19 cellular contexts compared by ENCODE assay signal in the genomic region with DNA sequence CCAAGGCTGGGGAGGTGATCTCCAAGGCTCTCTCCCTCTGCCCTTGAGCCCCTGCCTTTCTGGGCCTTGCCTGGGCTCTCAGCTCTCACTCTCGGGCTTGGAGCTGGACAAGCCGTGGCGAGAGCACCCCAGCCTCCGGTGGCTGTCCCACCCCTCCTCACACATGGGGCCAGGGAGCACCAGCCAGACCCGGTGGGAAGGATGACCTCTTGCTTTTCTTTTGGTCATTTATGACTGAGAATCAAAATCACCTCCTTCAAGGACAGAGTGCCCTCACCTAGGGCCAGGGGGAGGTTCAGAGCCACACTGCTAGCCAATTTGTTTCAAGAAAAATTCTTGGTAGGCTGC. TPM values are rescaled to one million over a fixed set of nuclear protein-coding genes. Genes with fewer than 3 reads are reported as not detected.
A peak's percentile ranks its signal among the peaks of the same experiment; 100 is the strongest.
DNase-seq lines count a peak whose midpoint lies in the region; ATAC-seq and TF ChIP-seq lines count a peak whose summit lies in the region.
"Had no signal": no experiment of that assay in that cellular context is flagged by ENCODE, and none has a peak within 500 bp of the region (broad histone marks: within the 10 kb centered on the region; RNA-seq: fewer than 3 reads in every experiment).

No MANE protein-coding gene starts in this region.

- H3K9me3 Mint-ChIP-seq in activated CD4-positive, alpha-beta memory T cell treated with anti-CD3 and anti-CD28 coated beads for 36 hours: no peaks in the 10 kb centered on the region
- no peaks in the 10 kb centered on the region for H3K9me3 Mint-ChIP-seq in endodermal cell

- DNase-seq in Right ventricle myocardium inferior (ENCODE audit: missing footprints): peak; percentile 37
- DNase-seq in left ventricle myocardium superior: no peak
- DNase-seq in activated CD4-positive, alpha-beta memory T cell treated with anti-CD3 and anti-CD28 coated beads for 36 hours: no peak
- DNase-seq in endodermal cell: no peak
- no peak for DNase-seq in upper lobe of left lung
- no peak for DNase-seq in iPS-NIHi7 (ENCODE audit: extremely low spot score)
- DNase-seq in caudate nucleus (lab: John Stamatoyannopoulos, UW): no peak
- DNase-seq in NCI-H446 treated with DMSO at 0.1 percent for 48 hours (lab: John Stamatoyannopoulos, UW): no peak
- DNase-seq: brain microvascular endothelial cell, dorsolateral prefrontal cortex, HCEC 1CT, MV-4-11, NCI-H1930, sigmoid colon, uterus had no signal

- H3K27ac Mint-ChIP-seq in activated CD4-positive, alpha-beta memory T cell treated with anti-CD3 and anti-CD28 coated beads for 36 hours: peak overlapping the region; percentile 90
- no peak overlapping the region for H3K27ac Mint-ChIP-seq in endodermal cell

- peaks cover 99% of the 10 kb centered on the region for H3K4me1 Mint-ChIP-seq in activated CD4-positive, alpha-beta memory T cell treated with anti-CD3 and anti-CD28 coated beads for 36 hours (ENCODE audit: low read depth)
- H3K4me1 Mint-ChIP-seq in endodermal cell: peaks cover 2% of the 10 kb centered on the region

- no peak overlapping the region for H3K9ac ChIP-seq in endodermal cell (ENCODE audit: extremely low read depth, low read length, poor library complexity, severe bottlenecking)

- intact Hi-C loops in Right ventricle myocardium inferior (cut with DNase I): no loop called here
- intact Hi-C loops in left ventricle myocardium superior (cut with micrococcal nuclease): no loop called here
- intact Hi-C loops in activated CD4-positive, alpha-beta memory T cell treated with anti-CD3 and anti-CD28 coated beads for 36 hours (cut with micrococcal nuclease): no loop called here

- no peaks in the 10 kb centered on the region for H3K27me3 Mint-ChIP-seq in activated CD4-positive, alpha-beta memory T cell treated with anti-CD3 and anti-CD28 coated beads for 36 hours
- no peaks in the 10 kb centered on the region for H3K27me3 Mint-ChIP-seq in endodermal cell (ENCODE audit: insufficient read depth)

- H3K27me3 ChIP-seq in endodermal cell (ENCODE audit: control insufficient read depth, insufficient read depth, low read length, poor library complexity, severe bottlenecking) (no peaks in the 10 kb centered on the region), upper lobe of left lung (no peaks in the 10 kb centered on the region)
- H3K27me3 ChIP-seq: brain microvascular endothelial cell, dorsolateral prefrontal cortex, left lung, pancreas, sigmoid colon, uterus had no signal

- TF ChIP-seq EP300 in upper lobe of left lung (IDR thresholded peaks at IDR 0.05): no peak

- H3K36me3 ChIP-seq in endodermal cell (ENCODE audit: control insufficient read depth, insufficient read depth, low read length): peaks cover 2% of the 10 kb centered on the region
- H3K36me3 ChIP-seq in upper lobe of left lung: peaks cover 0 to 17% (median 3%) of the 10 kb centered on the region in 4 donors
- H3K36me3 ChIP-seq: pancreas, uterus had no signal

- peak overlapping the region; percentile 38 for H3K27ac ChIP-seq in endodermal cell (ENCODE audit: low read depth, low read length)
- peak overlapping the region in 3 of 4 donors; percentile 36 to 74 (median 74) for H3K27ac ChIP-seq in upper lobe of left lung
- H3K27ac ChIP-seq in caudate nucleus (ENCODE audit: low read depth, low read length): no peak overlapping the region
- H3K27ac ChIP-seq: brain microvascular endothelial cell, dorsolateral prefrontal cortex, uterus, VCaP had no signal

- peak overlapping the region; percentile 69 for H3K4me3 Mint-ChIP-seq in activated CD4-positive, alpha-beta memory T cell treated with anti-CD3 and anti-CD28 coated beads for 36 hours
- H3K4me3 Mint-ChIP-seq in endodermal cell: no peak overlapping the region

- H3K36me3 Mint-ChIP-seq in activated CD4-positive, alpha-beta memory T cell treated with anti-CD3 and anti-CD28 coated beads for 36 hours: peaks cover 39% of the 10 kb centered on the region
- peaks cover 9% of the 10 kb centered on the region for H3K36me3 Mint-ChIP-seq in endodermal cell (ENCODE audit: low read depth)

- H3K4me1 ChIP-seq in endodermal cell (ENCODE audit: control insufficient read depth, insufficient read depth, low read length) (no peaks in the 10 kb centered on the region), upper lobe of left lung (peaks cover 47 to 90% (median 65%) of the 10 kb centered on the region in 4 donors)

- H3K9me3 ChIP-seq in endodermal cell (ENCODE audit: control insufficient read depth, low read length) (no peaks in the 10 kb centered on the region), upper lobe of left lung (no peaks in the 10 kb centered on the region)
- H3K9me3 ChIP-seq: left lung, pancreas, sigmoid colon, uterus had no signal

- ATAC-seq in Right ventricle myocardium inferior (no peak), left ventricle myocardium superior (no peak), upper lobe of left lung (ENCODE audit: low FRiP score in 2 of 2) (no peak)
- ATAC-seq: esophagus mucosa, left lung had no signal

- H3K4me3 ChIP-seq in endodermal cell (ENCODE audit: low read length) (no peak overlapping the region), upper lobe of left lung (no peak overlapping the region)
- H3K4me3 ChIP-seq: dorsolateral prefrontal cortex, left lung, pancreas, sigmoid colon, uterus had no signal

- no peak for TF ChIP-seq CTCF in endodermal cell (conservative IDR thresholded peaks at IDR 0.05)
- no peak for TF ChIP-seq CTCF in upper lobe of left lung (IDR thresholded peaks at IDR 0.05)

- CTCF ChIA-PET in activated CD4-positive, alpha-beta memory T cell treated with anti-CD3 and anti-CD28 coated beads for 36 hours (lab: Charles Lee): interaction anchor here (2.3 to 28.4 kb wide), 4 partner anchors 12 to 90 kb away, joined by 10 to 981 read pairs (median 68); no protein-coding TSS in a partner anchor

- no peak for TF ChIP-seq POLR2A in upper lobe of left lung (IDR thresholded peaks at IDR 0.05)

- 80 to 91% methylated on average over 1 to 5 of the region's 5 CpGs for WGBS in endodermal cell (ENCODE audit: insufficient coverage in 1 of 2, insufficient read length in 1 of 2), 2 experiments
- 70 to 81% methylated on average over 2 to 5 of the region's 5 CpGs for WGBS in upper lobe of left lung, 2 donors

- POLR2A ChIA-PET in activated CD4-positive, alpha-beta memory T cell treated with anti-CD3 and anti-CD28 coated beads for 36 hours (lab: Charles Lee): interaction anchor here (1.5 to 4.6 kb wide), 5 partner anchors 10 to 28 kb away, joined by 7 to 22 read pairs (median 16); no protein-coding TSS in a partner anchor

RNA-seq across cellular contexts. Expression of gene TCF7, which starts 14.1 kb away (rescaled TPM):
- total RNA-seq in Right ventricle myocardium inferior: 2.8 TPM
- total RNA-seq in left ventricle myocardium superior: 3.4 TPM
- total RNA-seq in activated CD4-positive, alpha-beta memory T cell treated with anti-CD3 and anti-CD28 coated beads for 36 hours: 10 to 100 TPM; 59.3 to 65.6 TPM
- total RNA-seq in endodermal cell: 10 to 100 TPM; 14.9 to 19.4 TPM
- polyA plus RNA-seq in endodermal cell (2013, experiment 1 of 2): 9.0 TPM
- 8.9 TPM for polyA plus RNA-seq in endodermal cell (2013, experiment 2 of 2)
- 1 to 10 TPM; 3.5 to 7.4 (median 5.8) TPM for total RNA-seq in upper lobe of left lung

RNA-seq across cellular contexts. Expression of gene SKP1, which starts 48.1 kb away (rescaled TPM):
- total RNA-seq in Right ventricle myocardium inferior (458 TPM), left ventricle myocardium superior (478 TPM), endodermal cell (100 to 1,000 TPM; 357 to 427 TPM), upper lobe of left lung (100 to 1,000 TPM in 5 of 6 donors, 10 to 100 TPM in 1; 24.1 to 232 (median 162) TPM)
- 100 to 1,000 TPM; 284 to 286 TPM for total RNA-seq in activated CD4-positive, alpha-beta memory T cell treated with anti-CD3 and anti-CD28 coated beads for 36 hours
- 626 TPM for polyA plus RNA-seq in endodermal cell (2013, experiment 1 of 2)
- polyA plus RNA-seq in endodermal cell (2013, experiment 2 of 2): 605 TPM
